ENCODE assay signal across 8 cellular contexts in genomic region chr4:121824171-121824527, GRCh38. TPM values are rescaled to one million over a fixed set of nuclear protein-coding genes. Genes with fewer than 3 reads are reported as not detected.
DNase-seq lines count a peak whose midpoint lies in the region; ATAC-seq and TF ChIP-seq lines count a peak whose summit lies in the region.

No MANE protein-coding gene starts in this region.

- in situ Hi-C loops in Panc1 (cut with HindIII; ENCODE audit: low pct_unique_long_range_greater_than_20kb, low sequenced_read_pairs): no loop called here

- DNase-seq in Panc1 (ENCODE audit: low read depth, low spot score) (no peak), fibroblast of pulmonary artery (ENCODE audit: low read depth) (no peak), COLO829 (ENCODE audit: low spot score) (no peak), cerebellar cortex (ENCODE audit: low spot score) (no peak), NCI-H1417 (lab: John Stamatoyannopoulos, UW) (no peak)

- POLR2A ChIA-PET in Panc1 (lab: Charles Lee): no interaction called here

- peaks cover 29% of the 10 kb centered on the region for H3K36me3 ChIP-seq in Panc1 (ENCODE audit: control insufficient read depth, insufficient read depth, low read length)
- H3K36me3 ChIP-seq in skeletal muscle tissue (ENCODE audit: control insufficient read depth in 3 of 3, insufficient read depth in 3 of 3, low read length in 3 of 3): peaks cover 0 to 4% (median 0%) of the 10 kb centered on the region in 3 donors

- H3K9ac ChIP-seq in skeletal muscle tissue (ENCODE audit: low read depth in 1 of 3, low read length in 3 of 3): peak overlapping the region; percentile 74 to 92 (median 78)

- peak; percentile 9 for ATAC-seq in GM19395 (IDR thresholded peaks at IDR 0.05; ENCODE audit: unreplicated experiment)
- ATAC-seq in Panc1: no peak
- no peak for ATAC-seq in HG03469 (IDR thresholded peaks at IDR 0.05; ENCODE audit: unreplicated experiment)

- no peak for TF ChIP-seq CTCF in Panc1 (IDR thresholded peaks at IDR 0.05)
- TF ChIP-seq CTCF in fibroblast of pulmonary artery (IDR thresholded peaks at IDR 0.05; ENCODE audit: low read length, missing control alignments): no peak

- H3K27ac ChIP-seq in Panc1 (ENCODE audit: low read length) (peak overlapping the region; percentile 82), skeletal muscle tissue (ENCODE audit: low read depth, low read length) (peak overlapping the region; percentile 79)

- H3K27me3 ChIP-seq in Panc1 (ENCODE audit: control insufficient read depth, insufficient read depth, low read length): no peaks in the 10 kb centered on the region
- no peaks in the 10 kb centered on the region for H3K27me3 ChIP-seq in skeletal muscle tissue (ENCODE audit: control insufficient read depth in 3 of 3, insufficient read depth in 3 of 3, low read length in 3 of 3)

- CTCF ChIA-PET in Panc1 (lab: Charles Lee): interaction anchor here (0.7 kb wide), 1 partner anchor 37 kb away, joined by 3 read pairs; no protein-coding TSS in a partner anchor

- no peaks in the 10 kb centered on the region for H3K9me3 ChIP-seq in Panc1 (ENCODE audit: control insufficient read depth, insufficient read depth, low read depth, low read length)
- no peaks in the 10 kb centered on the region for H3K9me3 ChIP-seq in skeletal muscle tissue (ENCODE audit: control insufficient read depth in 3 of 3, low read length in 3 of 3)

- no TSS peak for BruUV-seq in Panc1 (replicated peaks; lab: Mats Ljungman, UMichigan)

- H3K4me1 ChIP-seq in Panc1 (ENCODE audit: control insufficient read depth, insufficient read depth, low read length) (peaks cover 11% of the 10 kb centered on the region), skeletal muscle tissue (ENCODE audit: control insufficient read depth in 3 of 3, insufficient read depth in 3 of 3, low read length in 3 of 3) (peaks cover 5 to 10% (median 8%) of the 10 kb centered on the region in 3 donors)

- intact Hi-C loops in Panc1 (cut with micrococcal nuclease; ENCODE audit: unreplicated experiment): no loop called here

- H3K4me3 ChIP-seq in Panc1 (ENCODE audit: low read depth in 2 of 2, low read length in 2 of 2) (peak overlapping the region; percentile 90 to 91), fibroblast of pulmonary artery (replicated peaks; ENCODE audit: low read depth, low read length) (peak overlapping the region; percentile 85), skeletal muscle tissue (ENCODE audit: low read length in 3 of 3) (peak overlapping the region; percentile 81 to 91 (median 81))

RNA-seq across cellular contexts. Expression of gene CCNA2, which starts 0.5 kb away (rescaled TPM):
- total RNA-seq in Panc1 (2021; ENCODE audit: unreplicated experiment) (31.8 TPM), skeletal muscle tissue (8.9 TPM)
- 8.3 TPM for polyA plus RNA-seq in Panc1 (2012; ENCODE audit: insufficient read length)

RNA-seq across cellular contexts. Expression of gene EXOSC9, which starts 23.0 kb away (rescaled TPM):
- total RNA-seq in Panc1 (2021; ENCODE audit: unreplicated experiment) (19.3 TPM), skeletal muscle tissue (25.1 TPM)
- polyA plus RNA-seq in Panc1 (2012; ENCODE audit: insufficient read length): 14.1 TPM

RNA-seq across cellular contexts. Expression of gene BBS7, which starts 46.1 kb away (rescaled TPM):
- total RNA-seq in Panc1 (2021; ENCODE audit: unreplicated experiment) (9.1 TPM), skeletal muscle tissue (9.4 TPM)
- 9.6 TPM for polyA plus RNA-seq in Panc1 (2012; ENCODE audit: insufficient read length)

RNA-seq across cellular contexts. Expression of gene SMIM43, which starts 59.2 kb away (rescaled TPM):
- total RNA-seq in Panc1 (2021; ENCODE audit: unreplicated experiment) (not detected), skeletal muscle tissue (2.6 TPM)
- not detected for polyA plus RNA-seq in Panc1 (2012; ENCODE audit: insufficient read length)
